ENCODE assay signal across 1 cellular context in genomic region chr1:29325675-29326074, GRCh38.
TF ChIP-seq lines count a peak whose summit lies in the region.

No MANE protein-coding gene starts in this region.

TF ChIP-seq in WTC11, 78 proteins besides CTCF, POLR2A, EP300 and RAD21 (continued from another document):
- no peak for TF ChIP-seq NR1H2 (CRISPR knock-in tag; IDR thresholded peaks at IDR 0.05)
- no peak for TF ChIP-seq TEAD1 (CRISPR knock-in tag; IDR thresholded peaks at IDR 0.05)
- TF ChIP-seq ARID4B (CRISPR knock-in tag; IDR thresholded peaks at IDR 0.05; ENCODE audit: borderline replicate concordance) = no peak
- TF ChIP-seq ZNF396 (CRISPR knock-in tag; IDR thresholded peaks at IDR 0.05; ENCODE audit: borderline replicate concordance) = no peak
- no peak for TF ChIP-seq TP53 (CRISPR knock-in tag; IDR thresholded peaks at IDR 0.05)
- TF ChIP-seq, protein P1, sequence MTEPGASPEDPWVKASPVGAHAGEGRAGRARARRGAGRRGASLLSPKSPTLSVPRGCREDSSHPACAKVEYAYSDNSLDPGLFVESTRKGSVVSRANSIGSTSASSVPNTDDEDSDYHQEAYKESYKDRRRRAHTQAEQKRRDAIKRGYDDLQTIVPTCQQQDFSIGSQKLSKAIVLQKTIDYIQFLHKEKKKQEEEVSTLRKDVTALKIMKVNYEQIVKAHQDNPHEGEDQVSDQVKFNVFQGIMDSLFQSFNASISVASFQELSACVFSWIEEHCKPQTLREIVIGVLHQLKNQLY (CRISPR knock-in tag; IDR thresholded peaks at IDR 0.05) = no peak
- TF ChIP-seq EMX1 (CRISPR knock-in tag; IDR thresholded peaks at IDR 0.05) = no peak
- TF ChIP-seq HMGXB4 (CRISPR knock-in tag; IDR thresholded peaks at IDR 0.05) = no peak
- no peak for TF ChIP-seq ZNF232 (CRISPR knock-in tag; IDR thresholded peaks at IDR 0.05)
- TF ChIP-seq USF2 (CRISPR knock-in tag; IDR thresholded peaks at IDR 0.05) = no peak
- TF ChIP-seq, protein P2, sequence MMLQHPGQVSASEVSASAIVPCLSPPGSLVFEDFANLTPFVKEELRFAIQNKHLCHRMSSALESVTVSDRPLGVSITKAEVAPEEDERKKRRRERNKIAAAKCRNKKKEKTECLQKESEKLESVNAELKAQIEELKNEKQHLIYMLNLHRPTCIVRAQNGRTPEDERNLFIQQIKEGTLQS (CRISPR knock-in tag; conservative IDR thresholded peaks at IDR 0.05) = no peak
- TF ChIP-seq ERG (CRISPR knock-in tag; IDR thresholded peaks at IDR 0.05) = no peak
- no peak for TF ChIP-seq CREM (CRISPR knock-in tag; IDR thresholded peaks at IDR 0.05)
- no peak for TF ChIP-seq ZNF121 (CRISPR knock-in tag; IDR thresholded peaks at IDR 0.05)
- no peak for TF ChIP-seq AR (CRISPR knock-in tag; IDR thresholded peaks at IDR 0.05)
- no peak for TF ChIP-seq ZMAT4 (CRISPR knock-in tag; IDR thresholded peaks at IDR 0.05)
